ENCODE assay signal across 22 cellular contexts in genomic region chr3:126127452-126127851, GRCh38. TPM values are rescaled to one million over a fixed set of nuclear protein-coding genes. Genes with fewer than 3 reads are reported as not detected.
A peak's percentile ranks its signal among the peaks of the same experiment; 100 is the strongest.
DNase-seq lines count a peak whose midpoint lies in the region; ATAC-seq, FAIRE-seq and TF ChIP-seq lines count a peak whose summit lies in the region.
"Had no signal": no experiment of that assay in that cellular context is flagged by ENCODE, and none has a peak within 500 bp of the region (broad histone marks: within the 10 kb centered on the region; RNA-seq: fewer than 3 reads in every experiment).

No MANE protein-coding gene starts in this region.

- no peaks in the 10 kb centered on the region for H3K9me3 ChIP-seq in kidney (ENCODE audit: control insufficient read depth in 1 of 2, low read length in 2 of 2)
- no peaks in the 10 kb centered on the region for H3K9me3 ChIP-seq in CD4-positive, alpha-beta memory T cell (ENCODE audit: control insufficient read depth in 1 of 2, low read length in 2 of 2)

- CTCF ChIA-PET in WTC11 (lab: Charles Lee): interaction anchor here (1.4 kb wide), 1 partner anchor 119 kb away, joined by 3 read pairs; no protein-coding TSS in a partner anchor
- CTCF ChIA-PET in CD4-positive, alpha-beta memory T cell (lab: Charles Lee; ENCODE audit: partially characterized antibody): no interaction called here

- H3K27me3 Mint-ChIP-seq in CD14-positive monocyte (ENCODE audit: low read depth in 3 of 3): peaks cover 2 to 7% (median 5%) of the 10 kb centered on the region in 3 donors
- H3K27me3 Mint-ChIP-seq in WTC11 (ENCODE audit: low read depth): peaks cover under 1% of the 10 kb centered on the region; the same call in 1 of the 2 replicates
- H3K27me3 Mint-ChIP-seq in activated T-helper 1 cell treated with anti-CD3 and anti-CD28 coated beads, Interleukin-12 subunit alpha, Interleukin-12 subunit beta, Interleukin-2, Interleukin-4 antibody, amounts not matched to agents 30 ng/mL and 10 ng/mL and 1 ng/mL, durations not matched to agents 14 hours and 24 hours and 36 hours (ENCODE audit: insufficient read depth): no peaks in the 10 kb centered on the region
- H3K27me3 Mint-ChIP-seq in CD4-positive, alpha-beta memory T cell: peaks cover 0 to 2% of the 10 kb centered on the region in 2 donors
- H3K27me3 Mint-ChIP-seq: activated naive CD4-positive, alpha-beta T cell treated with anti-CD3 and anti-CD28 coated beads, Interleukin-2, amount 10 ng/mL, durations not matched to agents 7 days and 5 days had no signal

- H3K9me3 Mint-ChIP-seq in CD14-positive monocyte (peaks cover 0 to 2% (median 0%) of the 10 kb centered on the region in 7 donors), WTC11 (no peaks in the 10 kb centered on the region)
- H3K9me3 Mint-ChIP-seq in activated T-helper 1 cell treated with anti-CD3 and anti-CD28 coated beads, Interleukin-12 subunit alpha, Interleukin-12 subunit beta, Interleukin-2, Interleukin-4 antibody, amounts not matched to agents 30 ng/mL and 10 ng/mL and 1 ng/mL, durations not matched to agents 14 hours and 24 hours and 36 hours: no peaks in the 10 kb centered on the region
- no peaks in the 10 kb centered on the region for H3K9me3 Mint-ChIP-seq in CD4-positive, alpha-beta memory T cell
- H3K9me3 Mint-ChIP-seq: activated naive CD4-positive, alpha-beta T cell treated with anti-CD3 and anti-CD28 coated beads, Interleukin-2, amount 10 ng/mL, durations not matched to agents 7 days and 5 days; stimulated activated effector memory CD8-positive, alpha-beta T cell treated with anti-CD3 and anti-CD28 coated beads, Interleukin-12 subunit alpha, Interleukin-12 subunit beta, amount 100 ng/mL, for 72 hours had no signal

- H3K27me3 ChIP-seq in CD4-positive, alpha-beta memory T cell (ENCODE audit: insufficient read depth, low read length): no peaks in the 10 kb centered on the region

- ATAC-seq in WTC11: no peak
- ATAC-seq: stimulated activated effector memory CD8-positive, alpha-beta T cell treated with anti-CD3 and anti-CD28 coated beads, Interleukin-12 subunit alpha, Interleukin-12 subunit beta, amount 100 ng/mL, for 72 hours had no signal

- no peak for TF ChIP-seq CTCF in CD14-positive monocyte (IDR thresholded peaks at IDR 0.05)
- no peak for TF ChIP-seq CTCF in WTC11 (IDR thresholded peaks at IDR 0.05)
- TF ChIP-seq CTCF in kidney (IDR thresholded peaks at IDR 0.05; ENCODE audit: borderline replicate concordance, extremely low read depth, insufficient read depth): no peak

- no peak overlapping the region for H3K9ac ChIP-seq in kidney (ENCODE audit: low read length in 2 of 2)

- no peak overlapping the region for H3K27ac ChIP-seq in kidney (ENCODE audit: low read depth in 2 of 2, low read length in 2 of 2)
- H3K27ac ChIP-seq in CD4-positive, alpha-beta memory T cell (ENCODE audit: low read depth, low read length): no peak overlapping the region
- H3K27ac ChIP-seq: HL-60, PC-9 had no signal

- no peak for FAIRE-seq in kidney (lab: Jason Lieb, UNC)
- FAIRE-seq: islet of Langerhans had no signal

- H3K36me3 ChIP-seq in kidney (ENCODE audit: control insufficient read depth in 1 of 2, insufficient read depth in 2 of 2, low read length in 2 of 2): peaks cover 7 to 28% of the 10 kb centered on the region in 2 donors
- H3K36me3 ChIP-seq in CD4-positive, alpha-beta memory T cell (ENCODE audit: insufficient read depth, low read length): no peaks in the 10 kb centered on the region

- H3K4me1 Mint-ChIP-seq in CD14-positive monocyte (peaks cover 10% of the 10 kb centered on the region), WTC11 (peaks cover 17% of the 10 kb centered on the region)
- H3K4me1 Mint-ChIP-seq in activated T-helper 1 cell treated with anti-CD3 and anti-CD28 coated beads, Interleukin-12 subunit alpha, Interleukin-12 subunit beta, Interleukin-2, Interleukin-4 antibody, amounts not matched to agents 30 ng/mL and 10 ng/mL and 1 ng/mL, durations not matched to agents 14 hours and 24 hours and 36 hours (ENCODE audit: low read depth): no peaks in the 10 kb centered on the region
- no peaks in the 10 kb centered on the region for H3K4me1 Mint-ChIP-seq in CD4-positive, alpha-beta memory T cell
- H3K4me1 Mint-ChIP-seq: activated naive CD4-positive, alpha-beta T cell treated with anti-CD3 and anti-CD28 coated beads, Interleukin-2, amount 10 ng/mL, durations not matched to agents 7 days and 5 days; IgD-negative memory B cell; stimulated activated effector memory CD8-positive, alpha-beta T cell treated with anti-CD3 and anti-CD28 coated beads, Interleukin-12 subunit alpha, Interleukin-12 subunit beta, amount 100 ng/mL, for 72 hours had no signal

- H3K36me3 Mint-ChIP-seq in CD14-positive monocyte (no peaks in the 10 kb centered on the region), WTC11 (no peaks in the 10 kb centered on the region)
- H3K36me3 Mint-ChIP-seq in activated T-helper 1 cell treated with anti-CD3 and anti-CD28 coated beads, Interleukin-12 subunit alpha, Interleukin-12 subunit beta, Interleukin-2, Interleukin-4 antibody, amounts not matched to agents 30 ng/mL and 10 ng/mL and 1 ng/mL, durations not matched to agents 14 hours and 24 hours and 36 hours (ENCODE audit: low read depth): no peaks in the 10 kb centered on the region
- no peaks in the 10 kb centered on the region for H3K36me3 Mint-ChIP-seq in CD4-positive, alpha-beta memory T cell
- H3K36me3 Mint-ChIP-seq: activated naive CD4-positive, alpha-beta T cell treated with anti-CD3 and anti-CD28 coated beads, Interleukin-2, amount 10 ng/mL, durations not matched to agents 7 days and 5 days; IgD-negative memory B cell; stimulated activated effector memory CD8-positive, alpha-beta T cell treated with anti-CD3 and anti-CD28 coated beads, Interleukin-12 subunit alpha, Interleukin-12 subunit beta, amount 100 ng/mL, for 72 hours had no signal

- DNase-seq in CD14-positive monocyte (ENCODE audit: low spot score) (peak; percentile 36), WTC11 (ENCODE audit: low spot score) (peak; percentile 7), kidney (peak; percentile 44), posterior vena cava (ENCODE audit: low spot score) (peak; percentile 65), C1 segment of cervical spinal cord (lab: John Stamatoyannopoulos, UW) (no peak)
- DNase-seq in activated T-helper 1 cell treated with anti-CD3 and anti-CD28 coated beads, Interleukin-12 subunit alpha, Interleukin-12 subunit beta, Interleukin-2, Interleukin-4 antibody, amounts not matched to agents 30 ng/mL and 10 ng/mL and 1 ng/mL, durations not matched to agents 14 hours and 24 hours and 36 hours (ENCODE audit: low spot score): no peak
- DNase-seq in CD4-positive, alpha-beta memory T cell: no peak
- DNase-seq: activated CD4-positive, CD25-positive, alpha-beta regulatory T cell; activated naive CD4-positive, alpha-beta T cell treated with anti-CD3 and anti-CD28 coated beads, Interleukin-2, amount 10 ng/mL, durations not matched to agents 7 days and 5 days; COR-L47; HCEC 1CT; MM.1S; NCI-H1694 treated with DMSO at 0.1 percent for 48 hours; NCI-H774; PC-9; stimulated activated CD4-positive, alpha-beta T cell treated with anti-CD3 and anti-CD28 coated beads, Interleukin-15, amount 100 ng/mL, for 24 hours; T-helper 2 cell had no signal

- POLR2A ChIA-PET in WTC11 (lab: Charles Lee): interaction anchor here (0.6 kb wide), 1 partner anchor 1243 kb away, joined by 6 read pairs; no protein-coding TSS in a partner anchor
- POLR2A ChIA-PET in CD4-positive, alpha-beta memory T cell (lab: Charles Lee; ENCODE audit: partially characterized antibody): no interaction called here

- intact Hi-C loops in CD14-positive monocyte (cut with micrococcal nuclease) (no loop called here), kidney (cut with DNase I) (loop anchor here (10.0 kb wide), 1 partner anchor 247 kb away; no protein-coding TSS in a partner anchor), posterior vena cava (cut with DNase I) (no loop called here)
- intact Hi-C loops in activated T-helper 1 cell treated with anti-CD3 and anti-CD28 coated beads, Interleukin-12 subunit alpha, Interleukin-12 subunit beta, Interleukin-2, Interleukin-4 antibody, amounts not matched to agents 30 ng/mL and 10 ng/mL and 1 ng/mL, durations not matched to agents 14 hours and 24 hours and 36 hours (cut with micrococcal nuclease): no loop called here
- intact Hi-C loops in CD4-positive, alpha-beta memory T cell (cut with micrococcal nuclease): no loop called here

- H3K27ac Mint-ChIP-seq in CD14-positive monocyte (no peak overlapping the region), WTC11 (no peak overlapping the region)
- no peak overlapping the region for H3K27ac Mint-ChIP-seq in activated T-helper 1 cell treated with anti-CD3 and anti-CD28 coated beads, Interleukin-12 subunit alpha, Interleukin-12 subunit beta, Interleukin-2, Interleukin-4 antibody, amounts not matched to agents 30 ng/mL and 10 ng/mL and 1 ng/mL, durations not matched to agents 14 hours and 24 hours and 36 hours
- H3K27ac Mint-ChIP-seq in CD4-positive, alpha-beta memory T cell: no peak overlapping the region
- H3K27ac Mint-ChIP-seq: activated naive CD4-positive, alpha-beta T cell treated with anti-CD3 and anti-CD28 coated beads, Interleukin-2, amount 10 ng/mL, durations not matched to agents 7 days and 5 days; IgD-negative memory B cell; stimulated activated effector memory CD8-positive, alpha-beta T cell treated with anti-CD3 and anti-CD28 coated beads, Interleukin-12 subunit alpha, Interleukin-12 subunit beta, amount 100 ng/mL, for 72 hours had no signal

- H3K4me3 ChIP-seq in kidney (ENCODE audit: low read length in 2 of 2): no peak overlapping the region
- H3K4me3 ChIP-seq in CD4-positive, alpha-beta memory T cell (ENCODE audit: low read length in 2 of 2): no peak overlapping the region
- H3K4me3 ChIP-seq: PC-9 had no signal

- H3K4me1 ChIP-seq in kidney (ENCODE audit: control insufficient read depth in 1 of 2, insufficient read depth in 1 of 2, low read depth in 1 of 2, low read length in 2 of 2): peaks cover 0 to 3% of the 10 kb centered on the region in 2 donors
- H3K4me1 ChIP-seq in CD4-positive, alpha-beta memory T cell (ENCODE audit: insufficient read depth, low read length): no peaks in the 10 kb centered on the region

- H3K4me3 Mint-ChIP-seq in CD14-positive monocyte: no peak overlapping the region
- no peak overlapping the region for H3K4me3 Mint-ChIP-seq in WTC11
- no peak overlapping the region for H3K4me3 Mint-ChIP-seq in activated T-helper 1 cell treated with anti-CD3 and anti-CD28 coated beads, Interleukin-12 subunit alpha, Interleukin-12 subunit beta, Interleukin-2, Interleukin-4 antibody, amounts not matched to agents 30 ng/mL and 10 ng/mL and 1 ng/mL, durations not matched to agents 14 hours and 24 hours and 36 hours
- no peak overlapping the region for H3K4me3 Mint-ChIP-seq in CD4-positive, alpha-beta memory T cell
- H3K4me3 Mint-ChIP-seq: activated naive CD4-positive, alpha-beta T cell treated with anti-CD3 and anti-CD28 coated beads, Interleukin-2, amount 10 ng/mL, durations not matched to agents 7 days and 5 days; IgD-negative memory B cell; stimulated activated effector memory CD8-positive, alpha-beta T cell treated with anti-CD3 and anti-CD28 coated beads, Interleukin-12 subunit alpha, Interleukin-12 subunit beta, amount 100 ng/mL, for 72 hours had no signal

RNA-seq across cellular contexts. Expression of gene SLC41A3, which starts 43.5 kb away (rescaled TPM):
- polyA plus RNA-seq in CD14-positive monocyte: 10 to 100 TPM in 1 of 2 donors, 1 to 10 TPM in 1; 2.8 to 13.6 TPM
- total RNA-seq in WTC11 (2021): 28.1 to 33.5 TPM (median 28.4 TPM) in 3 replicates
- 74.3 TPM for total RNA-seq in kidney
- 31.6 TPM for polyA plus RNA-seq in kidney (ENCODE audit: insufficient read depth, low read depth, low replicate concordance)
- 10 to 100 TPM; 44.7 to 49.0 TPM for total RNA-seq in posterior vena cava
- total RNA-seq in activated T-helper 1 cell treated with anti-CD3 and anti-CD28 coated beads, Interleukin-12 subunit alpha, Interleukin-12 subunit beta, Interleukin-2, Interleukin-4 antibody, amounts not matched to agents 30 ng/mL and 10 ng/mL and 1 ng/mL, durations not matched to agents 14 hours and 24 hours and 36 hours: 17.3 and 23.4 TPM in 2 replicates
- 10 to 100 TPM; 32.5 to 41.2 TPM for total RNA-seq in CD4-positive, alpha-beta memory T cell
- polyA plus RNA-seq in CD4-positive, alpha-beta memory T cell: 10 to 100 TPM; 22.5 to 33.1 TPM

RNA-seq across cellular contexts. Expression of gene ALDH1L1, which starts 52.9 kb away (rescaled TPM):
- polyA plus RNA-seq in CD14-positive monocyte (not detected), kidney (ENCODE audit: insufficient read depth, low read depth, low replicate concordance) (199 TPM)
- total RNA-seq in WTC11 (2021) (0.78 to 2.0 TPM (median 1.2 TPM) in 3 replicates), kidney (60.0 TPM), posterior vena cava (10 to 100 TPM in 1 of 2 donors, 1 to 10 TPM in 1; 5.6 to 12.4 TPM)
- not detected in 2 replicates for total RNA-seq in activated T-helper 1 cell treated with anti-CD3 and anti-CD28 coated beads, Interleukin-12 subunit alpha, Interleukin-12 subunit beta, Interleukin-2, Interleukin-4 antibody, amounts not matched to agents 30 ng/mL and 10 ng/mL and 1 ng/mL, durations not matched to agents 14 hours and 24 hours and 36 hours
- total RNA-seq in CD4-positive, alpha-beta memory T cell: not detected
- polyA plus RNA-seq in CD4-positive, alpha-beta memory T cell: not detected
- polyA plus RNA-seq: IgD-negative memory B cell, neural cell had no signal

Comparison
In these comparisons a context has a peak if more than half of its experiments do, and no peak if none do; other contexts are left out.
1. DNase-seq: peak in CD14-positive monocyte (single experiment), WTC11 (single experiment), kidney (single experiment) and posterior vena cava (single experiment); none in activated T-helper 1 cell treated with anti-CD3 and anti-CD28 coated beads, Interleukin-12 subunit alpha, Interleukin-12 subunit beta, Interleukin-2, Interleukin-4 antibody, amounts not matched to agents 30 ng/mL and 10 ng/mL and 1 ng/mL, durations not matched to agents 14 hours and 24 hours and 36 hours (single experiment), CD4-positive, alpha-beta memory T cell (0 of 5) and C1 segment of cervical spinal cord (0 of 14).